Comparison of ENCODE assay signal across 8 cellular contexts in genomic region chr1:209755926-209756607, GRCh38. TPM values are rescaled to one million over a fixed set of nuclear protein-coding genes. Genes with fewer than 3 reads are reported as not detected.
DNase-seq lines count a peak whose midpoint lies in the region; ATAC-seq and TF ChIP-seq lines count a peak whose summit lies in the region.

A gene with protein sequence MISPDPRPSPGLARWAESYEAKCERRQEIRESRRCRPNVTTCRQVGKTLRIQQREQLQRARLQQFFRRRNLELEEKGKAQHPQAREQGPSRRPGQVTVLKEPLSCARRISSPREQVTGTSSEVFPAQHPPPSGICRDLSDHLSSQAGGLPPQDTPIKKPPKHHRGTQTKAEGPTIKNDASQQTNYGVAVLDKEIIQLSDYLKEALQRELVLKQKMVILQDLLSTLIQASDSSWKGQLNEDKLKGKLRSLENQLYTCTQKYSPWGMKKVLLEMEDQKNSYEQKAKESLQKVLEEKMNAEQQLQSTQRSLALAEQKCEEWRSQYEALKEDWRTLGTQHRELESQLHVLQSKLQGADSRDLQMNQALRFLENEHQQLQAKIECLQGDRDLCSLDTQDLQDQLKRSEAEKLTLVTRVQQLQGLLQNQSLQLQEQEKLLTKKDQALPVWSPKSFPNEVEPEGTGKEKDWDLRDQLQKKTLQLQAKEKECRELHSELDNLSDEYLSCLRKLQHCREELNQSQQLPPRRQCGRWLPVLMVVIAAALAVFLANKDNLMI (plus strand): TSS chr1:209756053. CDS start chr1:209760040, 3,987 bp downstream.

- ATAC-seq in GM18508 (IDR thresholded peaks at IDR 0.05; ENCODE audit: insufficient read depth, unreplicated experiment): peak; percentile 62
- ATAC-seq in HG02852 (IDR thresholded peaks at IDR 0.05; ENCODE audit: unreplicated experiment): peak; percentile 67
- peak; percentile 86 to 88 for ATAC-seq in natural killer cell treated with Interleukin-12 subunit alpha and Interleukin-12 subunit beta and Interleukin-15 and Interleukin-18, amount 100 ng/mL, for 72 hours

- H3K4me1 Mint-ChIP-seq in natural killer cell treated with Interleukin-12 subunit alpha and Interleukin-12 subunit beta and Interleukin-15 and Interleukin-18, amount 100 ng/mL, for 72 hours (ENCODE audit: low read depth in 2 of 2): peaks cover 63 to 78% of the 10 kb centered on the region in 2 donors

- H3K4me1 ChIP-seq in osteoblast (ENCODE audit: insufficient read depth, low read length): peaks cover under 1% of the 10 kb centered on the region

- H3K79me2 ChIP-seq in osteoblast (ENCODE audit: insufficient read depth, low read length): no peaks in the 10 kb centered on the region

- H3K36me3 ChIP-seq in osteoblast (ENCODE audit: insufficient read depth, low read length): no peaks in the 10 kb centered on the region

- H3K4me2 ChIP-seq in osteoblast (ENCODE audit: insufficient read depth, low read length): no peak within 1 kb of the TSS

- peak within 1 kb of the TSS; percentile 96 to 97 for H3K27ac Mint-ChIP-seq in natural killer cell treated with Interleukin-12 subunit alpha and Interleukin-12 subunit beta and Interleukin-15 and Interleukin-18, amount 100 ng/mL, for 72 hours

- no peaks in the 10 kb centered on the region for H3K27me3 ChIP-seq in osteoblast (ENCODE audit: insufficient read depth, low read length)

- peak within 1 kb of the TSS; percentile 94 for H3K4me3 Mint-ChIP-seq in natural killer cell treated with Interleukin-12 subunit alpha and Interleukin-12 subunit beta and Interleukin-15 and Interleukin-18, amount 100 ng/mL, for 72 hours

- POLR2A ChIA-PET in RWPE1 (lab: Yijun Ruan, JAX; ENCODE audit: low non-redundant PET): no interaction called here

- no peak within 1 kb of the TSS for H3K4me3 ChIP-seq in osteoblast (ENCODE audit: insufficient read depth, low read length)

- peak; percentile 59 for TF ChIP-seq POLR2A in Raji (IDR thresholded peaks at IDR 0.05; ENCODE audit: insufficient read depth, low read depth, low read length)

- DNase-seq in activated effector memory CD4-positive, alpha-beta T cell treated with anti-CD3 and anti-CD28 coated beads, Interleukin-2, amount 50 U/mL, for 16 hours: peak; percentile 88
- peak; percentile 85 for DNase-seq in natural killer cell treated with Interleukin-12 subunit alpha and Interleukin-12 subunit beta and Interleukin-15 and Interleukin-18, amount 100 ng/mL, for 72 hours (ENCODE audit: low spot score)
- DNase-seq in NCI-H526 (lab: John Stamatoyannopoulos, UW) (no peak), RWPE1 (ENCODE audit: low spot score) (no peak), osteoblast (ENCODE audit: insufficient read length, low spot score, missing footprints) (no peak)

- CTCF ChIA-PET in RWPE1 (lab: Yijun Ruan, JAX): no interaction called here

- H3K27me3 Mint-ChIP-seq in natural killer cell treated with Interleukin-12 subunit alpha and Interleukin-12 subunit beta and Interleukin-15 and Interleukin-18, amount 100 ng/mL, for 72 hours: no peaks in the 10 kb centered on the region

- no peaks in the 10 kb centered on the region for H3K9me3 ChIP-seq in osteoblast (ENCODE audit: low read depth, low read length)

- no peak within 1 kb of the TSS for H3K27ac ChIP-seq in RWPE1
- H3K27ac ChIP-seq in osteoblast (ENCODE audit: low read depth, low read length): no peak within 1 kb of the TSS

- H3K9me3 Mint-ChIP-seq in natural killer cell treated with Interleukin-12 subunit alpha and Interleukin-12 subunit beta and Interleukin-15 and Interleukin-18, amount 100 ng/mL, for 72 hours: no peaks in the 10 kb centered on the region

- TF ChIP-seq CTCF in RWPE1 (conservative IDR thresholded peaks at IDR 0.05; ENCODE audit: low read depth): no peak
- TF ChIP-seq CTCF in osteoblast (IDR thresholded peaks at IDR 0.05; ENCODE audit: extremely low read depth, low read depth, low read length): no peak

- H2AFZ ChIP-seq in osteoblast (ENCODE audit: low read length): no peak within 1 kb of the TSS

- no peaks in the 10 kb centered on the region for H4K20me1 ChIP-seq in osteoblast (ENCODE audit: insufficient read depth, low read length)

- peaks cover 35% of the 10 kb centered on the region for H3K36me3 Mint-ChIP-seq in natural killer cell treated with Interleukin-12 subunit alpha and Interleukin-12 subunit beta and Interleukin-15 and Interleukin-18, amount 100 ng/mL, for 72 hours

RNA-seq across cellular contexts. Expression of the gene that starts here (rescaled TPM):
- 100 to 1,000 TPM; 157 to 185 TPM for total RNA-seq in natural killer cell treated with Interleukin-12 subunit alpha and Interleukin-12 subunit beta and Interleukin-15 and Interleukin-18, amount 100 ng/mL, for 72 hours
- not detected in 2 replicates for total RNA-seq in osteoblast

Comparison
In these comparisons a context has a peak if more than half of its experiments do, and no peak if none do; other contexts are left out.
1. RNA of the gene that starts here (total RNA-seq): 157 to 185 TPM in natural killer cell treated with Interleukin-12 subunit alpha and Interleukin-12 subunit beta and Interleukin-15 and Interleukin-18, amount 100 ng/mL, for 72 hours; not detected in osteoblast; every median in the first group is over 100 times any median in the second.
2. DNase-seq: peak in activated effector memory CD4-positive, alpha-beta T cell treated with anti-CD3 and anti-CD28 coated beads, Interleukin-2, amount 50 U/mL, for 16 hours (single experiment) and natural killer cell treated with Interleukin-12 subunit alpha and Interleukin-12 subunit beta and Interleukin-15 and Interleukin-18, amount 100 ng/mL, for 72 hours (single experiment); none in NCI-H526 (0 of 2), RWPE1 (single experiment) and osteoblast (single experiment).
3. Peak in every context shown above with its lines, with median percentiles within 50 percentile points of each other: ATAC-seq.